In genomic region chr9:36258170-36258988, GRCh38 we compare ENCODE assay signal across 8 cellular contexts. TPM values are rescaled to one million over a fixed set of nuclear protein-coding genes. Genes with fewer than 3 reads are reported as not detected.
DNase-seq lines count a peak whose midpoint lies in the region; ATAC-seq and TF ChIP-seq lines count a peak whose summit lies in the region.

A gene with protein sequence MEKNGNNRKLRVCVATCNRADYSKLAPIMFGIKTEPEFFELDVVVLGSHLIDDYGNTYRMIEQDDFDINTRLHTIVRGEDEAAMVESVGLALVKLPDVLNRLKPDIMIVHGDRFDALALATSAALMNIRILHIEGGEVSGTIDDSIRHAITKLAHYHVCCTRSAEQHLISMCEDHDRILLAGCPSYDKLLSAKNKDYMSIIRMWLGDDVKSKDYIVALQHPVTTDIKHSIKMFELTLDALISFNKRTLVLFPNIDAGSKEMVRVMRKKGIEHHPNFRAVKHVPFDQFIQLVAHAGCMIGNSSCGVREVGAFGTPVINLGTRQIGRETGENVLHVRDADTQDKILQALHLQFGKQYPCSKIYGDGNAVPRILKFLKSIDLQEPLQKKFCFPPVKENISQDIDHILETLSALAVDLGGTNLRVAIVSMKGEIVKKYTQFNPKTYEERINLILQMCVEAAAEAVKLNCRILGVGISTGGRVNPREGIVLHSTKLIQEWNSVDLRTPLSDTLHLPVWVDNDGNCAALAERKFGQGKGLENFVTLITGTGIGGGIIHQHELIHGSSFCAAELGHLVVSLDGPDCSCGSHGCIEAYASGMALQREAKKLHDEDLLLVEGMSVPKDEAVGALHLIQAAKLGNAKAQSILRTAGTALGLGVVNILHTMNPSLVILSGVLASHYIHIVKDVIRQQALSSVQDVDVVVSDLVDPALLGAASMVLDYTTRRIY (minus strand): TSS chr9:36258448. CDS start chr9:36249355, 9,093 bp downstream.

- WGBS in heart right ventricle, 2 donors, result 2% methylated on average over 60 to 77 of the region's 78 CpGs

- intact Hi-C loops in heart right ventricle (cut with DNase I) (loop anchor here in 6 of 10 donors (2.0 to 10.0 kb wide), 5 partner anchors 54 to 69 kb away; partner anchors contain the start of gene CLTA (in 2 of the 6)), posterior cingulate gyrus (cut with DNase I) (loop anchor here (2.0 to 5.0 kb wide), 2 partner anchors 68 to 139 kb away; partner anchors contain the start of gene CLTA)

- no peaks in the 10 kb centered on the region for H3K36me3 Mint-ChIP-seq in T-helper 1 cell treated with Interleukin-12 subunit alpha and Interleukin-12 subunit beta and Interleukin-4 antibody, amounts not matched to agents 30 μg/mL and 1 μg/mL, for 36 hours (ENCODE audit: low read depth)
- no peaks in the 10 kb centered on the region for H3K36me3 Mint-ChIP-seq in type B pancreatic cell

- ATAC-seq in HG02610 (IDR thresholded peaks at IDR 0.05; ENCODE audit: unreplicated experiment) (peak; percentile 84), heart right ventricle (peak; percentile 98 to 99 (median 99))

- H3K9me3 ChIP-seq in heart right ventricle, result no peaks in the 10 kb centered on the region

- H3K27ac Mint-ChIP-seq in T-helper 1 cell treated with Interleukin-12 subunit alpha and Interleukin-12 subunit beta and Interleukin-4 antibody, amounts not matched to agents 30 μg/mL and 1 μg/mL, for 36 hours, result peak within 1 kb of the TSS; percentile 97
- H3K27ac Mint-ChIP-seq in type B pancreatic cell, result peak within 1 kb of the TSS; percentile 97

- H3K36me3 ChIP-seq in heart right ventricle, result peaks cover 0 to 4% (median 0%) of the 10 kb centered on the region in 9 donors

- peak within 1 kb of the TSS; percentile 97 for H3K4me3 Mint-ChIP-seq in T-helper 1 cell treated with Interleukin-12 subunit alpha and Interleukin-12 subunit beta and Interleukin-4 antibody, amounts not matched to agents 30 μg/mL and 1 μg/mL, for 36 hours
- peak within 1 kb of the TSS; percentile 98 for H3K4me3 Mint-ChIP-seq in type B pancreatic cell

- TF ChIP-seq CTCF in heart right ventricle (IDR thresholded peaks at IDR 0.05), result peak in 1 of 9 donors; percentile 5
- TF ChIP-seq CTCF in type B pancreatic cell (conservative IDR thresholded peaks at IDR 0.05), result no peak

- peaks cover 3% of the 10 kb centered on the region for H3K4me1 Mint-ChIP-seq in T-helper 1 cell treated with Interleukin-12 subunit alpha and Interleukin-12 subunit beta and Interleukin-4 antibody, amounts not matched to agents 30 μg/mL and 1 μg/mL, for 36 hours (ENCODE audit: low read depth)
- H3K4me1 Mint-ChIP-seq in type B pancreatic cell (ENCODE audit: unreplicated experiment), result peaks cover 8% of the 10 kb centered on the region

- peak within 1 kb of the TSS; percentile 87 to 99 (median 98) for H3K27ac ChIP-seq in heart right ventricle

- H3K4me3 ChIP-seq in GM08714 (ENCODE audit: low read length), result peak within 1 kb of the TSS; percentile 71
- H3K4me3 ChIP-seq in heart right ventricle, result peak within 1 kb of the TSS; percentile 66 to 99 (median 90)

- no peaks in the 10 kb centered on the region for H3K9me3 Mint-ChIP-seq in T-helper 1 cell treated with Interleukin-12 subunit alpha and Interleukin-12 subunit beta and Interleukin-4 antibody, amounts not matched to agents 30 μg/mL and 1 μg/mL, for 36 hours
- H3K9me3 Mint-ChIP-seq in type B pancreatic cell, result no peaks in the 10 kb centered on the region

- peaks cover 0 to 18% (median 11%) of the 10 kb centered on the region in 9 donors for H3K4me1 ChIP-seq in heart right ventricle

- no peaks in the 10 kb centered on the region for H3K27me3 Mint-ChIP-seq in T-helper 1 cell treated with Interleukin-12 subunit alpha and Interleukin-12 subunit beta and Interleukin-4 antibody, amounts not matched to agents 30 μg/mL and 1 μg/mL, for 36 hours (ENCODE audit: low read depth)
- no peaks in the 10 kb centered on the region for H3K27me3 Mint-ChIP-seq in type B pancreatic cell

- DNase-seq in NCI-H128 (lab: John Stamatoyannopoulos, UW; ENCODE audit: unreplicated experiment) (peak; percentile 94), amniotic stem cell (lab: John Stamatoyannopoulos, UW) (peak; percentile 94), heart right ventricle (peak; percentile 99), posterior cingulate gyrus (peak; percentile 99 to 100 (median 100)), type B pancreatic cell (ENCODE audit: extremely low spot score, unreplicated experiment) (peak; percentile 98)

- H3K27me3 ChIP-seq in heart right ventricle, result no peaks in the 10 kb centered on the region

RNA-seq across cellular contexts. Expression of the gene that starts here (rescaled TPM):
- 10 to 100 TPM; 10.1 to 14.9 (median 12.5) TPM for total RNA-seq in heart right ventricle
- polyA plus RNA-seq in heart right ventricle, result 1 to 10 TPM; 4.0 to 7.6 TPM
- 9.5 and 16.3 TPM in 2 replicates for total RNA-seq in type B pancreatic cell (ENCODE audit: low replicate concordance)

Comparison
In these comparisons a context has a peak if more than half of its experiments do, and no peak if none do; other contexts are left out.
1. Peak in every context shown above with its lines: DNase-seq, ATAC-seq, H3K4me3 ChIP-seq and H3K27ac ChIP-seq.